In genomic region chr2:152169158-152169557, GRCh38 we compare ENCODE assay signal across 8 cellular contexts. TPM values are rescaled to one million over a fixed set of nuclear protein-coding genes. Genes with fewer than 3 reads are reported as not detected.
DNase-seq lines count a peak whose midpoint lies in the region; ATAC-seq, FAIRE-seq and TF ChIP-seq lines count a peak whose summit lies in the region.
"Not testable (repeated sequence)": the region's sequence is repeated elsewhere in the genome, so short reads cannot be mapped to it uniquely, and the experiment has no call there.

No MANE protein-coding gene starts in this region.

- peaks cover 46% of the 10 kb centered on the region for H4K20me1 ChIP-seq in IMR-90 (ENCODE audit: insufficient read depth, low read length)
- H4K20me1 ChIP-seq in GM12878 (ENCODE audit: control insufficient read depth, insufficient read depth) = not testable (repeated sequence)

- SMC1A ChIA-PET in GM12878 (lab: Charles Lee; ENCODE audit: uncharacterized antibody, unreplicated experiment) = interaction anchor here (0.6 to 3.3 kb wide), 2 partner anchors 14 to 131 kb away, joined by 3 to 20 read pairs; no protein-coding TSS in a partner anchor

- H3K27ac ChIP-seq in A549 = peak overlapping the region in 1 of 2 experiments; percentile 71; a peak in 3 of 6 replicates
- not testable (repeated sequence) for H3K27ac ChIP-seq in IMR-90 (ENCODE audit: insufficient read depth, low read length); GM12878 (ENCODE audit: control insufficient read depth, insufficient read depth); mesenchymal stem cell (ENCODE audit: low read length, poor library complexity, severe bottlenecking)
- peak overlapping the region; percentile 96 for H3K27ac ChIP-seq in VCaP
- peak overlapping the region; percentile 3 to 96 (median 44) for H3K27ac ChIP-seq in stomach

- not testable (repeated sequence) for H3K27me3 ChIP-seq in IMR-90 (ENCODE audit: control insufficient read depth, insufficient read depth, low read length); GM12878 (replicated peaks in 1 of 2; ENCODE audit: control insufficient read depth in 2 of 2, insufficient read depth in 2 of 2, low read length in 1 of 2); mesenchymal stem cell (ENCODE audit: control insufficient read depth in 1 of 2, insufficient read depth in 1 of 2, low read length in 2 of 2); stomach

- POLR2A ChIA-PET in A549 (lab: Yijun Ruan, JAX); IMR-90 (lab: Charles Lee; ENCODE audit: unreplicated experiment); GM12878 (lab: Charles Lee): not testable (repeated sequence)

- H3K79me2 ChIP-seq in GM12878 (ENCODE audit: control insufficient read depth, insufficient read depth, low read length) = peaks cover 94% of the 10 kb centered on the region

- not testable (repeated sequence) for H2BK5ac ChIP-seq in IMR-90 (ENCODE audit: low read depth, low read length, poor library complexity, severe bottlenecking); mesenchymal stem cell (ENCODE audit: low read depth, low read length, poor library complexity, severe bottlenecking)

- not testable (repeated sequence) for H3K9ac ChIP-seq in IMR-90 (ENCODE audit: low read depth, low read length); GM12878 (ENCODE audit: control insufficient read depth, insufficient read depth, low read length)
- peak overlapping the region; percentile 88 for H3K9ac ChIP-seq in mesenchymal stem cell (ENCODE audit: low read length)

- RAD21 ChIA-PET in GM12878 (lab: Charles Lee; ENCODE audit: unreplicated experiment) = not testable (repeated sequence)

- peaks cover 70% of the 10 kb centered on the region for H3K4me1 ChIP-seq in A549
- H3K4me1 ChIP-seq in IMR-90 (ENCODE audit: control insufficient read depth, insufficient read depth, low read length) = peaks cover 10% of the 10 kb centered on the region
- H3K4me1 ChIP-seq in GM12878 (ENCODE audit: control insufficient read depth, insufficient read depth, low read length) = peaks cover 23% of the 10 kb centered on the region
- not testable (repeated sequence) for H3K4me1 ChIP-seq in mesenchymal stem cell (ENCODE audit: control insufficient read depth, insufficient read depth, low read depth, low read length)
- H3K4me1 ChIP-seq in stomach = peaks cover 69 to 100% (median 85%) of the 10 kb centered on the region in 4 donors

- FAIRE-seq in A549 (lab: Jason Lieb, UNC); GM12878 (lab: Jason Lieb, UNC): not testable (repeated sequence)
- FAIRE-seq in GM12892 (lab: Jason Lieb, UNC) = peak; percentile 14

- not testable (repeated sequence) for H3K9me1 ChIP-seq in IMR-90 (ENCODE audit: insufficient read depth, low read length)

- DNase-seq in A549 (ENCODE audit: low read depth in 1 of 2, low spot score in 1 of 2); GM12892 (ENCODE audit: insufficient read length); IMR-90; GM12878 (ENCODE audit: low read depth, low spot score); left lobe of liver (ENCODE audit: low spot score); mesenchymal stem cell; stomach: not testable (repeated sequence)

- H3K4ac ChIP-seq in IMR-90 (ENCODE audit: low read depth, low read length); mesenchymal stem cell (ENCODE audit: low read depth in 1 of 2, low read length in 2 of 2): not testable (repeated sequence)

- not testable (repeated sequence) for H3K14ac ChIP-seq in IMR-90 (replicated peaks; ENCODE audit: low read depth, low read length); mesenchymal stem cell (ENCODE audit: low read length in 2 of 2)

- H2AFZ ChIP-seq in IMR-90 (replicated peaks; ENCODE audit: low read length, poor library complexity) = peak overlapping the region; percentile 71
- not testable (repeated sequence) for H2AFZ ChIP-seq in GM12878 (ENCODE audit: control insufficient read depth, low read depth, low read length); mesenchymal stem cell (ENCODE audit: low read depth, low read length)

- not testable (repeated sequence) for H2BK12ac ChIP-seq in mesenchymal stem cell (ENCODE audit: low read length in 2 of 2)

- H3K18ac ChIP-seq in IMR-90 (ENCODE audit: low read depth, low read length); mesenchymal stem cell (ENCODE audit: low read depth in 1 of 2, low read length in 2 of 2): not testable (repeated sequence)

- not testable (repeated sequence) for H2AK5ac ChIP-seq in IMR-90 (ENCODE audit: low read depth, low read length); mesenchymal stem cell (ENCODE audit: low read length, severe bottlenecking)

- not testable (repeated sequence) for H4K5ac ChIP-seq in IMR-90 (ENCODE audit: low read depth, low read length)

- not testable (repeated sequence) for H2BK20ac ChIP-seq in IMR-90 (ENCODE audit: low read depth, low read length)

- H3K4me3 ChIP-seq in A549; IMR-90 (ENCODE audit: insufficient read depth, low read depth, low read length); stomach: not testable (repeated sequence)
- H3K4me3 ChIP-seq in GM12878 = peak overlapping the region; percentile 5; the same call in 1 of the 2 replicates
- peak overlapping the region in 1 of 2 experiments; percentile 55 for H3K4me3 ChIP-seq in mesenchymal stem cell (ENCODE audit: insufficient read depth in 1 of 2, low read depth in 1 of 2, low read length in 2 of 2)

- H4K91ac ChIP-seq in IMR-90 (ENCODE audit: insufficient read depth, low read depth, low read length); mesenchymal stem cell (ENCODE audit: low read length): not testable (repeated sequence)

- BruUV-seq in IMR-90 (replicated peaks; lab: Mats Ljungman, UMichigan); GM12878 (replicated peaks; lab: Mats Ljungman, UMichigan): not testable (repeated sequence)

- H2BK120ac ChIP-seq in IMR-90 (ENCODE audit: low read depth, low read length); mesenchymal stem cell (ENCODE audit: low read depth, low read length): not testable (repeated sequence)

- H2BK15ac ChIP-seq in IMR-90 (ENCODE audit: low read depth, low read length); mesenchymal stem cell (ENCODE audit: low read depth, poor library complexity, severe bottlenecking): not testable (repeated sequence)

- not testable (repeated sequence) for ATAC-seq in A549; IMR-90 (ENCODE audit: low read depth); GM12878
- peak; percentile 51 for ATAC-seq in left lobe of liver

- H3K36me3 ChIP-seq in IMR-90 (ENCODE audit: control insufficient read depth, insufficient read depth, low read length); GM12878 (ENCODE audit: control insufficient read depth in 2 of 2, insufficient read depth in 2 of 2, low read length in 1 of 2); mesenchymal stem cell (ENCODE audit: control insufficient read depth in 1 of 2, insufficient read depth in 2 of 2, low read depth in 1 of 2, low read length in 2 of 2); stomach: not testable (repeated sequence)

- CTCF ChIA-PET in A549 (lab: Yijun Ruan, JAX) = interaction anchor here (6.4 kb wide), 1 partner anchor 132 kb away, joined by 41 read pairs; no protein-coding TSS in a partner anchor
- CTCF ChIA-PET in IMR-90 (lab: Yijun Ruan, JAX) = not testable (repeated sequence)
- CTCF ChIA-PET in GM12878 (lab: Yijun Ruan, JAX) = interaction anchor here (2.3 to 2.8 kb wide), 2 partner anchors 14 to 132 kb away, joined by 5 to 13 read pairs; no protein-coding TSS in a partner anchor

- not testable (repeated sequence) for TF ChIP-seq RAD21 in A549 (conservative IDR thresholded peaks at IDR 0.05 in 1 of 2, IDR thresholded peaks at IDR 0.05 in 1 of 2); IMR-90 (IDR thresholded peaks at IDR 0.05; ENCODE audit: low read length); GM12878 (IDR thresholded peaks at IDR 0.05; ENCODE audit: insufficient read depth, low read depth, low read length)

- H3K79me1 ChIP-seq in IMR-90 (ENCODE audit: low read depth in 1 of 2, low read length in 2 of 2) = peaks cover 18 to 64% of the 10 kb centered on the region in 2 experiments; a peak in 3 of 4 replicates
- not testable (repeated sequence) for H3K79me1 ChIP-seq in mesenchymal stem cell (replicated peaks; ENCODE audit: low read length, poor library complexity, severe bottlenecking)

- dilution Hi-C loops in IMR-90 (cut with HindIII; ENCODE audit: low sequenced_read_pairs, unreplicated experiment) = not testable (repeated sequence)

- WGBS in A549 (ENCODE audit: missing lambda C conversion rate) = 59% methylated on average over 7 of the region's 7 CpGs
- 100% methylated on average over 1 of the region's 7 CpGs; no CpG with 5 or more reads in 1 of the 2 experiments for WGBS in IMR-90 (ENCODE audit: extremely low coverage in 2 of 2, insufficient read length in 1 of 2), 2 experiments
- 92% methylated on average over 7 of the region's 7 CpGs for WGBS in GM12878 (ENCODE audit: insufficient coverage, insufficient replicate concordance, low lambda C conversion rate, missing lambda C conversion rate)
- 100% methylated on average over 3 of the region's 7 CpGs for WGBS in mesenchymal stem cell
- 74 to 82% (median 77%) methylated on average over 7 of the region's 7 CpGs for WGBS in stomach, 5 donors

- not testable (repeated sequence) for TF ChIP-seq POLR2A in A549 (IDR thresholded peaks at IDR 0.05; ENCODE audit: low read length); GM12892 (IDR thresholded peaks at IDR 0.05; ENCODE audit: low read depth, low read length); IMR-90 (IDR thresholded peaks at IDR 0.05; ENCODE audit: low read depth, low read length); GM12878 (IDR thresholded peaks at IDR 0.05; ENCODE audit: low read depth, low read length); stomach (IDR thresholded peaks at IDR 0.05)

- H3K56ac ChIP-seq in IMR-90 (ENCODE audit: extremely low read depth, insufficient read depth, low read length) = not testable (repeated sequence)

- in situ Hi-C loops in IMR-90 (cut with MboI; ENCODE audit: low sequenced_read_pairs) (loop anchor here (10.0 kb wide), 1 partner anchor 124 kb away; no protein-coding TSS in a partner anchor), GM12878 (cut with MboI) (loop anchor here (5.0 to 10.0 kb wide), 2 partner anchors 117 to 324 kb away; no protein-coding TSS in a partner anchor)

- intact Hi-C loops in IMR-90 (cut with micrococcal nuclease); stomach (cut with DNase I; ENCODE audit: low total_unique reads): not testable (repeated sequence)
- intact Hi-C loops in GM12878 (cut with micrococcal nuclease; ENCODE audit: unreplicated experiment) = loop anchor here (10.0 kb wide), 1 partner anchor 344 kb away; the partner anchor contains the start of gene ARL5A

- not testable (repeated sequence) for H3K9me3 ChIP-seq in A549; IMR-90 (ENCODE audit: control insufficient read depth, insufficient read depth, low read length); GM12878 (replicated peaks; ENCODE audit: control insufficient read depth, insufficient read depth, low read length); mesenchymal stem cell (ENCODE audit: control insufficient read depth, low read length); stomach

- TF ChIP-seq CTCF in A549 (IDR thresholded peaks at IDR 0.05); IMR-90 (conservative IDR thresholded peaks at IDR 0.05; ENCODE audit: low read depth, low read length); VCaP (conservative IDR thresholded peaks at IDR 0.05); GM12878 (IDR thresholded peaks at IDR 0.05 in 2 of 3, conservative IDR thresholded peaks at IDR 0.05 in 1 of 3; ENCODE audit: control insufficient read depth in 2 of 3, extremely low read depth in 1 of 3, insufficient read depth in 1 of 3, low read depth in 3 of 3, low read length in 3 of 3); stomach (IDR thresholded peaks at IDR 0.05): not testable (repeated sequence)

- not testable (repeated sequence) for TF ChIP-seq EP300 in A549 (IDR thresholded peaks at IDR 0.05); GM12878 (IDR thresholded peaks at IDR 0.05; ENCODE audit: borderline replicate concordance in 1 of 2, control insufficient read depth in 1 of 2, low read depth in 2 of 2, low read length in 2 of 2); stomach (IDR thresholded peaks at IDR 0.05)

- not testable (repeated sequence) for H4K8ac ChIP-seq in IMR-90 (ENCODE audit: low read depth in 2 of 2, low read length in 2 of 2); mesenchymal stem cell (ENCODE audit: low read length)

- H3K23ac ChIP-seq in IMR-90 (ENCODE audit: low read depth, low read length); mesenchymal stem cell (ENCODE audit: low read length in 2 of 2): not testable (repeated sequence)

- H3K4me2 ChIP-seq in A549 (peak overlapping the region; percentile 60), GM12878 (ENCODE audit: control insufficient read depth, insufficient read depth) (peak overlapping the region; percentile 0)
- not testable (repeated sequence) for H3K4me2 ChIP-seq in IMR-90 (ENCODE audit: low read depth, low read length); mesenchymal stem cell (ENCODE audit: low read length, poor library complexity, severe bottlenecking)

- H2AK9ac ChIP-seq in IMR-90 (replicated peaks; ENCODE audit: low read depth, low read length, poor library complexity) = not testable (repeated sequence)

RNA-seq across cellular contexts. Expression of gene STAM2, which starts 6.4 kb away (rescaled TPM):
- 25.7 and 34.5 TPM in 2 replicates for polyA plus RNA-seq in A549 (2011; rRNA removed)
- 3.0 and 4.0 TPM in 2 replicates for polyA plus RNA-seq in A549 (2012; cell fraction: cytosol; rRNA removed)
- 4.0 and 4.7 TPM in 2 replicates for polyA plus RNA-seq in A549 (2012; cell fraction: nucleus; rRNA removed)
- 13.3 to 14.5 TPM (median 13.8 TPM) in 3 replicates for polyA plus RNA-seq in A549 (2017; fragmentation: RNase III; extraction: RNeasy Plus Mini Kit Qiagen cat#74134 plus additional on column Dnase treatment)
- polyA minus RNA-seq in A549 (2011; rRNA and poly(A)+ RNA removed) = 32.2 and 33.3 TPM in 2 replicates
- polyA plus RNA-seq in GM12892 (2012; ENCODE audit: missing spikeins) = 12.0 TPM
- total RNA-seq in IMR-90 (2012; rRNA removed) = 29.2 and 55.0 TPM in 2 replicates
- 10.1 and 12.5 TPM in 2 replicates for polyA plus RNA-seq in IMR-90 (2012; rRNA removed)
- 1.9 and 2.4 TPM in 2 replicates for polyA plus RNA-seq in IMR-90 (2012; cell fraction: cytosol; rRNA removed)
- 4.8 and 35.4 TPM in 2 replicates for polyA plus RNA-seq in IMR-90 (2012; cell fraction: nucleus; rRNA removed; ENCODE audit: low replicate concordance)
- 57.1 and 59.3 TPM in 2 replicates for total RNA-seq in GM12878 (2013; cell fraction: nucleolus; rRNA removed)
- total RNA-seq in GM12878 (2014; rRNA removed) = 16.2 and 19.4 TPM in 2 replicates
- 20.0 and 20.5 TPM in 2 replicates for total RNA-seq in GM12878 (2014; rRNA removed; fragmentation: Illumina TruSeq; extraction: Trizol)
- 19.7 and 21.5 TPM in 2 replicates for total RNA-seq in GM12878 (2021)
- polyA plus RNA-seq in GM12878 (2011; ENCODE audit: low read depth) = 4.4 TPM
- 21.6 and 36.5 TPM in 2 replicates for polyA plus RNA-seq in GM12878 (2011; rRNA removed)
- polyA plus RNA-seq in GM12878 (2011; cell fraction: cytosol; rRNA removed) = 7.9 and 8.4 TPM in 2 replicates
- 18.3 and 22.4 TPM in 2 replicates for polyA plus RNA-seq in GM12878 (2011; cell fraction: nucleus; rRNA removed)
- polyA plus RNA-seq in GM12878 (2012) = 6.6 and 8.4 TPM in 2 replicates
- polyA plus RNA-seq in GM12878 (2014; fragmentation: Illumina TruSeq; extraction: Trizol) = 16.3 and 19.1 TPM in 2 replicates
- polyA plus RNA-seq in GM12878 (2014; fragmentation: Nextera tagmentation; extraction: Ambion mirVana) = 1 to 10 TPM; 4.4 to 7.8 TPM
- 11.5 and 13.2 TPM in 2 replicates for polyA plus RNA-seq in GM12878 (2014; rRNA removed)
- 10 to 100 TPM; 15.9 to 16.9 TPM for polyA plus RNA-seq in GM12878 (2016; fragmentation: Nextera tagmentation; extraction: Ambion mirVana)
- polyA minus RNA-seq in GM12878 (2011; rRNA and poly(A)+ RNA removed) = 20.0 and 27.9 TPM in 2 replicates
- polyA minus RNA-seq in GM12878 (2011; cell fraction: cytosol; rRNA and poly(A)+ RNA removed) = 9.0 and 10.9 TPM in 2 replicates
- 12.0 and 15.4 TPM in 2 replicates for polyA minus RNA-seq in GM12878 (2011; cell fraction: nucleus; rRNA and poly(A)+ RNA removed)
- 12.4 TPM for total RNA-seq in left lobe of liver
- polyA plus RNA-seq in mesenchymal stem cell (2013, experiment 1 of 2) = 18.9 TPM
- 20.5 TPM for polyA plus RNA-seq in mesenchymal stem cell (2013, experiment 2 of 2)
- 10 to 100 TPM in 4 of 5 donors, 1 to 10 TPM in 1; 4.9 to 55.3 (median 32.6) TPM for total RNA-seq in stomach
- 1 to 10 TPM; 7.0 to 9.9 (median 7.6) TPM for polyA plus RNA-seq in stomach
